In genomic region chr12:120536064-120536791, GRCh38 we compare ENCODE assay signal across 8 cellular contexts. TPM values are rescaled to one million over a fixed set of nuclear protein-coding genes. Genes with fewer than 3 reads are reported as not detected.
A peak's percentile ranks its signal among the peaks of the same experiment; 100 is the strongest.
DNase-seq lines count a peak whose midpoint lies in the region; ATAC-seq and TF ChIP-seq lines count a peak whose summit lies in the region.

No MANE protein-coding gene starts in this region.

- H3K36me3 Mint-ChIP-seq in naive thymus-derived CD8-positive, alpha-beta T cell: peaks cover 0 to 28% (median 0%) of the 10 kb centered on the region in 3 donors

- peaks cover 36% of the 10 kb centered on the region for H3K36me3 ChIP-seq in MG63

- H3K4me1 Mint-ChIP-seq in naive thymus-derived CD8-positive, alpha-beta T cell: peaks cover 24 to 64% (median 55%) of the 10 kb centered on the region in 4 donors

- no peaks in the 10 kb centered on the region for H3K27me3 Mint-ChIP-seq in naive thymus-derived CD8-positive, alpha-beta T cell

- ATAC-seq in naive thymus-derived CD8-positive, alpha-beta T cell: peak; percentile 32 to 44

- H3K27ac Mint-ChIP-seq in naive thymus-derived CD8-positive, alpha-beta T cell: peak overlapping the region; percentile 29 to 97 (median 88)

- no peaks in the 10 kb centered on the region for H3K9me3 ChIP-seq in MG63

- H3K9me3 Mint-ChIP-seq in naive thymus-derived CD8-positive, alpha-beta T cell: no peaks in the 10 kb centered on the region

- WGBS in lower leg skin, 2 donors: 48 to 50% methylated on average over 13 of the region's 13 CpGs

- no peak for TF ChIP-seq CTCF in AG09309 (IDR thresholded peaks at IDR 0.05; ENCODE audit: control insufficient read depth, insufficient read depth, low read depth, low read length, missing control alignments)
- no peak for TF ChIP-seq CTCF in cardiac fibroblast (IDR thresholded peaks at IDR 0.05; ENCODE audit: low read depth, low read length)
- no peak for TF ChIP-seq CTCF in lower leg skin (IDR thresholded peaks at IDR 0.05)

- no peak for TF ChIP-seq POLR2A in lower leg skin (IDR thresholded peaks at IDR 0.05)

- no peaks in the 10 kb centered on the region for H3K27me3 ChIP-seq in MG63

- H3K4me3 Mint-ChIP-seq in naive thymus-derived CD8-positive, alpha-beta T cell: peak overlapping the region; percentile 91 to 97 (median 94)

- DNase-seq in AG09309 (ENCODE audit: low read depth) (no peak), MG63 (no peak), cardiac fibroblast (ENCODE audit: low read depth in 2 of 2) (no peak), RKO (ENCODE audit: low spot score) (no peak), NCI-H2196 (lab: John Stamatoyannopoulos, UW; ENCODE audit: unreplicated experiment) (no peak), lower leg skin (ENCODE audit: low spot score in 2 of 2) (no peak), SK-N-DZ (ENCODE audit: low spot score) (no peak)
- DNase-seq in naive thymus-derived CD8-positive, alpha-beta T cell: peak in 6 of 10 donors; percentile 9 to 34 (median 25)

- POLR2A ChIA-PET in naive thymus-derived CD8-positive, alpha-beta T cell (lab: Charles Lee): interaction anchor here (0.9 to 1.3 kb wide), 5 partner anchors 22 to 91 kb away, joined by 3 to 4 read pairs (median 3); partner anchors contain the start of gene DYNLL1

- H3K4me3 ChIP-seq in AG09309 (ENCODE audit: control insufficient read depth, low read depth, low read length) (peak overlapping the region; percentile 71), MG63 (peak overlapping the region; percentile 83), cardiac fibroblast (replicated peaks in 1 of 2; ENCODE audit: low read depth in 2 of 2, low read length in 2 of 2) (peak overlapping the region; percentile 97), lower leg skin (ENCODE audit: low read depth, poor library complexity, severe bottlenecking) (no peak overlapping the region)

- intact Hi-C loops in lower leg skin (cut with DNase I; ENCODE audit: low total_unique reads): loop anchor here (5.0 kb wide), 1 partner anchor 89 kb away; the partner anchor contains the start of genes GATC and TRIAP1

RNA-seq across cellular contexts. Expression of gene RNF10, which starts 2.1 kb away (rescaled TPM):
- total RNA-seq in MG63 (2014; rRNA removed; shearing (Covaris generic); ENCODE audit: low replicate concordance): 64.1 and 102 TPM in 2 replicates
- total RNA-seq in naive thymus-derived CD8-positive, alpha-beta T cell: 100 to 1,000 TPM; 246 to 247 TPM
- polyA plus RNA-seq in naive thymus-derived CD8-positive, alpha-beta T cell: 100 to 1,000 TPM in 1 of 3 donors, 10 to 100 TPM in 2; 84.3 to 119 (median 86.1) TPM
- 100 to 1,000 TPM in 3 of 4 donors, 10 to 100 TPM in 1; 99.9 to 162 (median 118) TPM for total RNA-seq in lower leg skin
- 60.2 and 107 TPM in 2 replicates for polyA plus RNA-seq in SK-N-DZ (2014; cell fraction: cytosol; rRNA removed)
- polyA plus RNA-seq in SK-N-DZ (2014; cell fraction: nucleus; rRNA removed): 85.4 and 91.4 TPM in 2 replicates

RNA-seq across cellular contexts. Expression of gene COQ5, which starts 7.3 kb away (rescaled TPM):
- 17.1 and 27.0 TPM in 2 replicates for total RNA-seq in MG63 (2014; rRNA removed; shearing (Covaris generic); ENCODE audit: low replicate concordance)
- total RNA-seq in naive thymus-derived CD8-positive, alpha-beta T cell: 10 to 100 TPM; 24.5 to 25.2 TPM
- polyA plus RNA-seq in naive thymus-derived CD8-positive, alpha-beta T cell: 10 to 100 TPM; 32.8 to 49.1 (median 39.1) TPM
- total RNA-seq in lower leg skin: 10 to 100 TPM; 16.5 to 19.2 (median 18.3) TPM
- 81.5 and 98.4 TPM in 2 replicates for polyA plus RNA-seq in SK-N-DZ (2014; cell fraction: cytosol; rRNA removed)
- 60.3 and 76.9 TPM in 2 replicates for polyA plus RNA-seq in SK-N-DZ (2014; cell fraction: nucleus; rRNA removed)

RNA-seq across cellular contexts. Expression of gene DYNLL1, which starts 40.3 kb away (rescaled TPM):
- 472 and 685 TPM in 2 replicates for total RNA-seq in MG63 (2014; rRNA removed; shearing (Covaris generic); ENCODE audit: low replicate concordance)
- 10 to 100 TPM; 57.0 to 57.8 TPM for total RNA-seq in naive thymus-derived CD8-positive, alpha-beta T cell
- 100 to 1,000 TPM; 156 to 192 (median 179) TPM for polyA plus RNA-seq in naive thymus-derived CD8-positive, alpha-beta T cell
- total RNA-seq in lower leg skin: 100 to 1,000 TPM; 310 to 529 (median 388) TPM
- polyA plus RNA-seq in SK-N-DZ (2014; cell fraction: cytosol; rRNA removed): 417 and 444 TPM in 2 replicates
- 305 and 330 TPM in 2 replicates for polyA plus RNA-seq in SK-N-DZ (2014; cell fraction: nucleus; rRNA removed)

RNA-seq across cellular contexts. Expression of gene POP5, which starts 45.0 kb away (rescaled TPM):
- total RNA-seq in MG63 (2014; rRNA removed; shearing (Covaris generic); ENCODE audit: low replicate concordance): 38.0 and 66.2 TPM in 2 replicates
- total RNA-seq in naive thymus-derived CD8-positive, alpha-beta T cell: 10 to 100 TPM; 68.7 to 75.7 TPM
- polyA plus RNA-seq in naive thymus-derived CD8-positive, alpha-beta T cell: 100 to 1,000 TPM; 121 to 126 (median 124) TPM
- total RNA-seq in lower leg skin: 10 to 100 TPM in 3 of 4 donors, 1 to 10 TPM in 1; 7.5 to 26.9 (median 22.5) TPM
- 62.1 and 68.6 TPM in 2 replicates for polyA plus RNA-seq in SK-N-DZ (2014; cell fraction: cytosol; rRNA removed)
- 104 and 115 TPM in 2 replicates for polyA plus RNA-seq in SK-N-DZ (2014; cell fraction: nucleus; rRNA removed)

Comparison
In these comparisons a context has a peak if more than half of its experiments do, and no peak if none do; other contexts are left out.
1. DNase-seq: peak in naive thymus-derived CD8-positive, alpha-beta T cell (6 of 10); none in AG09309 (single experiment), MG63 (single experiment), cardiac fibroblast (0 of 2), RKO (single experiment), NCI-H2196 (single experiment), lower leg skin (0 of 2) and SK-N-DZ (single experiment).